Comparison of ENCODE assay signal across 22 cellular contexts in genomic region chr5:2199697-2200096, GRCh38.
"Had no signal": no experiment of that assay in that cellular context is flagged by ENCODE, and none has a peak within 500 bp of the region (broad histone marks: within the 10 kb centered on the region; RNA-seq: fewer than 3 reads in every experiment).

No MANE protein-coding gene starts in this region.

- DNase-seq: effector memory CD4-positive, alpha-beta T cell; erythroblast; esophagus squamous epithelium; hypothalamus; immature natural killer cell; natural killer cell; small intestine; stimulated activated CD4-positive, alpha-beta T cell treated with anti-CD3 and anti-CD28 coated beads, Interleukin-15, amount 100 ng/mL, for 24 hours; stimulated activated CD4-positive, alpha-beta T cell treated with anti-CD3 and anti-CD28 coated beads, Interleukin-2, amount 100 ng/mL, for 48 hours; stimulated activated naive B cell treated with anti-CD40 and anti-IgM and Interleukin-4, amounts not matched to agents 10 μg/mL and 1 μg/mL and 100 μg/mL, for 72 hours; uterus had no signal

- H3K9me3 Mint-ChIP-seq: natural killer cell had no signal

- H3K4me1 Mint-ChIP-seq: immature natural killer cell; memory B cell; natural killer cell; stimulated activated naive B cell treated with anti-CD40 and anti-IgM and Interleukin-4, amounts not matched to agents 10 μg/mL and 1 μg/mL and 100 μg/mL, for 72 hours had no signal

- H3K4me3 ChIP-seq: esophagus squamous epithelium, lung, right lobe of liver, thoracic aorta, tibial nerve, upper lobe of left lung, uterus had no signal

- H3K27me3 ChIP-seq: neutrophil, right lobe of liver, upper lobe of left lung had no signal

- H3K4me1 ChIP-seq: parathyroid adenoma, right lobe of liver, tibial nerve, upper lobe of left lung, uterus had no signal

- H3K27ac ChIP-seq: esophagus squamous epithelium, neutrophil, parathyroid adenoma, right lobe of liver, thoracic aorta, tibial nerve, upper lobe of left lung, uterus had no signal

- H3K9me3 ChIP-seq: neutrophil, right lobe of liver, thoracic aorta, uterus had no signal

- H3K4me3 Mint-ChIP-seq: dendritic cell treated with granulocyte-macrophage colony-stimulating factor and Interleukin-4, amounts not matched to agents 40 ng/mL and 50 ng/mL, for 4 days; immature natural killer cell; memory B cell; natural killer cell; stimulated activated naive B cell treated with anti-CD40 and anti-IgM and Interleukin-4, amounts not matched to agents 10 μg/mL and 1 μg/mL and 100 μg/mL, for 72 hours; stimulated activated naive CD8-positive, alpha-beta T cell treated with anti-CD3 and anti-CD28 coated beads, Interleukin-15, Interleukin-2, amounts not matched to agents 100 ng/mL and 50 ng/mL, for 24 hours had no signal

- ATAC-seq: natural killer cell; right lobe of liver; stimulated activated naive B cell treated with anti-CD40 and anti-IgM and Interleukin-4, amounts not matched to agents 10 μg/mL and 1 μg/mL and 100 μg/mL, for 72 hours had no signal

- H3K36me3 ChIP-seq: esophagus squamous epithelium, neutrophil, right lobe of liver, thoracic aorta, tibial nerve, upper lobe of left lung, uterus had no signal

- H3K27ac Mint-ChIP-seq: dendritic cell treated with granulocyte-macrophage colony-stimulating factor and Interleukin-4, amounts not matched to agents 40 ng/mL and 50 ng/mL, for 4 days; immature natural killer cell; memory B cell; natural killer cell; progenitor cell of endocrine pancreas; stimulated activated naive B cell treated with anti-CD40 and anti-IgM and Interleukin-4, amounts not matched to agents 10 μg/mL and 1 μg/mL and 100 μg/mL, for 72 hours; stimulated activated naive CD8-positive, alpha-beta T cell treated with anti-CD3 and anti-CD28 coated beads, Interleukin-15, Interleukin-2, amounts not matched to agents 100 ng/mL and 50 ng/mL, for 24 hours had no signal

- H3K36me3 Mint-ChIP-seq: immature natural killer cell; memory B cell; natural killer cell; stimulated activated naive B cell treated with anti-CD40 and anti-IgM and Interleukin-4, amounts not matched to agents 10 μg/mL and 1 μg/mL and 100 μg/mL, for 72 hours had no signal

- H3K27me3 Mint-ChIP-seq: dendritic cell treated with granulocyte-macrophage colony-stimulating factor and Interleukin-4, amounts not matched to agents 40 ng/mL and 50 ng/mL, for 4 days; memory B cell had no signal
